ENCODE assay signal across 11 cellular contexts in genomic region chr7:105625986-105626385, GRCh38. TPM values are rescaled to one million over a fixed set of nuclear protein-coding genes. Genes with fewer than 3 reads are reported as not detected.
"Had no signal": no experiment of that assay in that cellular context is flagged by ENCODE, and none has a peak within 500 bp of the region (broad histone marks: within the 10 kb centered on the region; RNA-seq: fewer than 3 reads in every experiment).

No MANE protein-coding gene starts in this region.

- H3K27ac ChIP-seq: GM23248, HL-60 had no signal

- H2AFZ ChIP-seq: GM23248 had no signal

- DNase-seq: GM23248, GOT3, H9, HCEC 1CT, HFFc6, KG1 had no signal

- FAIRE-seq: H54, HepG2 had no signal

- H3K4me3 ChIP-seq: GM23248 had no signal

- ATAC-seq: HepG2 had no signal

- H3K9ac ChIP-seq: GM23248 had no signal

RNA-seq across cellular contexts. Expression of gene EFCAB10, which starts 44.7 kb away (rescaled TPM):
- total RNA-seq: GM23248, HFFc6, HT1080 had no signal
- polyA plus RNA-seq: HepG2, IgD-negative memory B cell had no signal
